In genomic region chr19:9786342-9786741, GRCh38 we compare ENCODE assay signal across 8 cellular contexts. TPM values are rescaled to one million over a fixed set of nuclear protein-coding genes. Genes with fewer than 3 reads are reported as not detected.
DNase-seq lines count a peak whose midpoint lies in the region; ATAC-seq and TF ChIP-seq lines count a peak whose summit lies in the region.

No MANE protein-coding gene starts in this region.

- intact Hi-C loops in posterior cingulate gyrus (cut with DNase I): loop anchor here (10.0 kb wide), 1 partner anchor 112 kb away; the partner anchor contains the start of gene ZNF562

- peak overlapping the region; percentile 85 for H3K27ac ChIP-seq in CD4-positive, CD25-positive, alpha-beta regulatory T cell (ENCODE audit: insufficient read depth, low read length, poor library complexity, severe bottlenecking)
- H3K27ac ChIP-seq in Peyer's patch (peak overlapping the region; percentile 89 to 100 (median 98)), esophagus (ENCODE audit: low read depth in 2 of 2, low read length in 1 of 2) (peak overlapping the region; percentile 96 to 99)

- peaks cover 4% of the 10 kb centered on the region for H3K36me3 Mint-ChIP-seq in CD4-positive, CD25-positive, alpha-beta regulatory T cell
- peaks cover 3% of the 10 kb centered on the region for H3K36me3 Mint-ChIP-seq in osteocyte (ENCODE audit: unreplicated experiment)

- peak overlapping the region; percentile 57 for H3K4me3 ChIP-seq in CD4-positive, CD25-positive, alpha-beta regulatory T cell (ENCODE audit: low read depth, low read length)
- H3K4me3 ChIP-seq in Peyer's patch: peak overlapping the region; percentile 53 to 92 (median 74)
- peak overlapping the region; percentile 61 to 76 for H3K4me3 ChIP-seq in esophagus (ENCODE audit: low read depth in 1 of 2, low read length in 2 of 2)

- no peak for DNase-seq in CD4-positive, CD25-positive, alpha-beta regulatory T cell
- DNase-seq in Peyer's patch: no peak
- DNase-seq in osteocyte (ENCODE audit: extremely low spot score, unreplicated experiment): no peak
- no peak for DNase-seq in AG20443 (ENCODE audit: low spot score)
- DNase-seq in posterior cingulate gyrus: no peak
- no peak for DNase-seq in UCSD-AML1 (lab: John Stamatoyannopoulos, UW; ENCODE audit: unreplicated experiment)
- DNase-seq in kidney glomerular epithelial cell (lab: John Stamatoyannopoulos, UW): no peak

- H3K4me1 ChIP-seq in CD4-positive, CD25-positive, alpha-beta regulatory T cell (ENCODE audit: control insufficient read depth, insufficient read depth, low read length, poor library complexity, severe bottlenecking): peaks cover 14% of the 10 kb centered on the region
- H3K4me1 ChIP-seq in Peyer's patch (peaks cover 0 to 24% (median under 1%) of the 10 kb centered on the region in 4 donors), esophagus (ENCODE audit: control insufficient read depth in 2 of 2, insufficient read depth in 2 of 2, low read length in 1 of 2) (no peaks in the 10 kb centered on the region)

- H3K4me1 Mint-ChIP-seq in CD4-positive, CD25-positive, alpha-beta regulatory T cell: peaks cover 7 to 33% (median 9%) of the 10 kb centered on the region in 4 donors
- peaks cover 22% of the 10 kb centered on the region for H3K4me1 Mint-ChIP-seq in osteocyte (ENCODE audit: unreplicated experiment)

- H3K27me3 Mint-ChIP-seq in CD4-positive, CD25-positive, alpha-beta regulatory T cell: no peaks in the 10 kb centered on the region
- no peaks in the 10 kb centered on the region for H3K27me3 Mint-ChIP-seq in osteocyte (ENCODE audit: unreplicated experiment)

- H3K4me3 Mint-ChIP-seq in CD4-positive, CD25-positive, alpha-beta regulatory T cell: peak overlapping the region; percentile 82 to 92 (median 88)
- H3K4me3 Mint-ChIP-seq in osteocyte (ENCODE audit: unreplicated experiment): peak overlapping the region; percentile 95

- no peak for TF ChIP-seq CTCF in Peyer's patch (IDR thresholded peaks at IDR 0.05)
- TF ChIP-seq CTCF in osteocyte (IDR thresholded peaks at IDR 0.05): no peak

- 52 to 56% methylated on average over 9 of the region's 9 CpGs for WGBS in esophagus, 2 donors

- H3K27ac Mint-ChIP-seq in CD4-positive, CD25-positive, alpha-beta regulatory T cell: peak overlapping the region; percentile 67 to 96 (median 94)
- peak overlapping the region; percentile 99 for H3K27ac Mint-ChIP-seq in osteocyte (ENCODE audit: unreplicated experiment)

- no peak for ATAC-seq in CD4-positive, CD25-positive, alpha-beta regulatory T cell (ENCODE audit: low read depth in 2 of 2)

- H3K9me3 Mint-ChIP-seq in CD4-positive, CD25-positive, alpha-beta regulatory T cell: no peaks in the 10 kb centered on the region
- no peaks in the 10 kb centered on the region for H3K9me3 Mint-ChIP-seq in osteocyte (ENCODE audit: unreplicated experiment)

- no peaks in the 10 kb centered on the region for H3K36me3 ChIP-seq in CD4-positive, CD25-positive, alpha-beta regulatory T cell (ENCODE audit: control insufficient read depth, insufficient read depth, low read length)
- H3K36me3 ChIP-seq in Peyer's patch (no peaks in the 10 kb centered on the region), esophagus (ENCODE audit: control insufficient read depth in 2 of 2, insufficient read depth in 2 of 2, low read length in 1 of 2) (no peaks in the 10 kb centered on the region)

- TF ChIP-seq POLR2A in Peyer's patch (IDR thresholded peaks at IDR 0.05): no peak

- H3K9me3 ChIP-seq in CD4-positive, CD25-positive, alpha-beta regulatory T cell (ENCODE audit: control insufficient read depth in 2 of 2, low read length in 2 of 2): no peaks in the 10 kb centered on the region
- H3K9me3 ChIP-seq in Peyer's patch (no peaks in the 10 kb centered on the region), esophagus (ENCODE audit: control insufficient read depth in 2 of 2, insufficient read depth in 1 of 2, low read depth in 1 of 2, low read length in 1 of 2) (no peaks in the 10 kb centered on the region)

- H3K27me3 ChIP-seq in CD4-positive, CD25-positive, alpha-beta regulatory T cell (ENCODE audit: control insufficient read depth, insufficient read depth, low read length): no peaks in the 10 kb centered on the region
- H3K27me3 ChIP-seq in Peyer's patch (no peaks in the 10 kb centered on the region), esophagus (ENCODE audit: control insufficient read depth in 1 of 2, insufficient read depth in 2 of 2, low read length in 2 of 2) (no peaks in the 10 kb centered on the region)

RNA-seq across cellular contexts. Expression of gene ZNF846, which starts 17.8 kb away (rescaled TPM):
- 8.4 TPM for total RNA-seq in CD4-positive, CD25-positive, alpha-beta regulatory T cell
- 1 to 10 TPM; 3.6 to 6.4 (median 3.9) TPM for polyA plus RNA-seq in CD4-positive, CD25-positive, alpha-beta regulatory T cell
- total RNA-seq in Peyer's patch: 10 to 100 TPM in 3 of 4 donors, 1 to 10 TPM in 1; 6.8 to 20.6 (median 14.8) TPM
- polyA plus RNA-seq in esophagus: 10 to 100 TPM in 1 of 2 donors, 1 to 10 TPM in 1; 8.4 to 17.5 TPM
- total RNA-seq in osteocyte: 15.3 and 16.0 TPM in 2 replicates

RNA-seq across cellular contexts. Expression of gene FBXL12, which starts 32.5 kb away (rescaled TPM):
- 34.8 TPM for total RNA-seq in CD4-positive, CD25-positive, alpha-beta regulatory T cell
- polyA plus RNA-seq in CD4-positive, CD25-positive, alpha-beta regulatory T cell: 10 to 100 TPM in 1 of 4 donors, 1 to 10 TPM in 3; 7.8 to 15.9 (median 9.5) TPM
- total RNA-seq in Peyer's patch (10 to 100 TPM; 39.8 to 87.9 (median 70.8) TPM), osteocyte (28.1 and 29.0 TPM in 2 replicates)
- 10 to 100 TPM; 14.8 to 15.3 TPM for polyA plus RNA-seq in esophagus

RNA-seq across cellular contexts. Expression of gene UBL5, which starts 41.4 kb away (rescaled TPM):
- total RNA-seq in CD4-positive, CD25-positive, alpha-beta regulatory T cell: 234 TPM
- 100 to 1,000 TPM; 786 to 952 (median 832) TPM for polyA plus RNA-seq in CD4-positive, CD25-positive, alpha-beta regulatory T cell
- total RNA-seq in Peyer's patch: 100 to 1,000 TPM; 177 to 258 (median 207) TPM
- polyA plus RNA-seq in esophagus: 1,000 to 10,000 TPM in 1 of 2 donors, 100 to 1,000 TPM in 1; 604 to 1,000 TPM
- total RNA-seq in osteocyte: 258 and 260 TPM in 2 replicates

RNA-seq across cellular contexts. Expression of gene PIN1, which starts 48.8 kb away (rescaled TPM):
- 72.0 TPM for total RNA-seq in CD4-positive, CD25-positive, alpha-beta regulatory T cell
- polyA plus RNA-seq in CD4-positive, CD25-positive, alpha-beta regulatory T cell: 100 to 1,000 TPM in 3 of 4 donors, 10 to 100 TPM in 1; 87.9 to 135 (median 113) TPM
- 10 to 100 TPM; 35.7 to 89.1 (median 61.1) TPM for total RNA-seq in Peyer's patch
- 10 to 100 TPM; 35.0 to 81.7 TPM for polyA plus RNA-seq in esophagus
- 67.4 and 70.3 TPM in 2 replicates for total RNA-seq in osteocyte
